In genomic region chr1:30420519-30421050, GRCh38 we compare ENCODE assay signal across 1 cellular context.
TF ChIP-seq lines count a peak whose summit lies in the region.

No MANE protein-coding gene starts in this region.

TF ChIP-seq in H1, 55 proteins besides CTCF, POLR2A, EP300 and RAD21:
- TF ChIP-seq SIX5 (IDR thresholded peaks at IDR 0.05; ENCODE audit: low read depth, low read length), result no peak
- TF ChIP-seq CTBP2 (IDR thresholded peaks at IDR 0.05; ENCODE audit: borderline replicate concordance, insufficient read depth, insufficient read length, low read length), result no peak
- no peak for TF ChIP-seq RFX5 (IDR thresholded peaks at IDR 0.05; ENCODE audit: borderline replicate concordance, low read depth, low read length)
- TF ChIP-seq JUND (IDR thresholded peaks at IDR 0.05; ENCODE audit: low read length), result no peak
- TF ChIP-seq SIRT6 (IDR thresholded peaks at IDR 0.05; ENCODE audit: low read length), result no peak
